Comparison of ENCODE assay signal across 1 cellular context in genomic region chr22:37259540-37260029, GRCh38.
TF ChIP-seq lines count a peak whose summit lies in the region.

No MANE protein-coding gene starts in this region.

TF ChIP-seq in K562, 482 proteins besides CTCF, POLR2A, EP300 and RAD21 (continued from another document and continues in another):
- TF ChIP-seq FUS (optimal IDR thresholded peaks at IDR 0.05; ENCODE audit: low read depth, low read length) (no peak), E2F1 (CRISPR knock-in tag; IDR thresholded peaks at IDR 0.05) (no peak), GTF2F1 (IDR thresholded peaks at IDR 0.05; ENCODE audit: low read depth, low read length) (no peak), LEF1 (IDR thresholded peaks at IDR 0.05) (no peak), PREB (CRISPR knock-in tag; IDR thresholded peaks at IDR 0.05) (no peak), USF2 (CRISPR knock-in tag; IDR thresholded peaks at IDR 0.05) (no peak), PCBP2 (IDR thresholded peaks at IDR 0.05; ENCODE audit: low read depth, low read length, poor library complexity, severe bottlenecking) (no peak), JUN (IDR thresholded peaks at IDR 0.05; ENCODE audit: borderline replicate concordance, low read depth, low read length) (no peak), JUN (CRISPR knock-in tag; IDR thresholded peaks at IDR 0.05; ENCODE audit: borderline replicate concordance) (no peak), PTRF (tag; IDR thresholded peaks at IDR 0.05) (no peak), MAFF (IDR thresholded peaks at IDR 0.05; ENCODE audit: low read length) (no peak), NFIX (CRISPR knock-in tag; IDR thresholded peaks at IDR 0.05; ENCODE audit: low read depth) (no peak), MTA3 (IDR thresholded peaks at IDR 0.05; ENCODE audit: borderline replicate concordance) (0 out of 2 replicates have a peak, but pooled peaks have one; percentile 32), TFAP4 (CRISPR knock-in tag; IDR thresholded peaks at IDR 0.05; ENCODE audit: borderline replicate concordance) (no peak), HDAC1 (IDR thresholded peaks at IDR 0.05) (peak in 1 of 2 experiments; percentile 35; a peak in 1 of 4 replicates), SETDB1 (IDR thresholded peaks at IDR 0.05; ENCODE audit: low read length) (no peak), ZNF133 (CRISPR knock-in tag; IDR thresholded peaks at IDR 0.05) (no peak), JUNB (CRISPR knock-in tag; conservative IDR thresholded peaks at IDR 0.05) (no peak), NBN (IDR thresholded peaks at IDR 0.05; ENCODE audit: low read depth) (no peak), MCM5 (IDR thresholded peaks at IDR 0.05; ENCODE audit: low read depth) (no peak), SRSF3 (IDR thresholded peaks at IDR 0.05; ENCODE audit: insufficient read depth, low read length) (no peak), ZKSCAN8 (CRISPR knock-in tag; IDR thresholded peaks at IDR 0.05) (no peak), THRB (CRISPR knock-in tag; conservative IDR thresholded peaks at IDR 0.05) (no peak), LCOR (CRISPR knock-in tag; IDR thresholded peaks at IDR 0.05) (no peak), SMARCE1 (IDR thresholded peaks at IDR 0.05) (0 out of 2 replicates have a peak, but pooled peaks have one; percentile 13), SUPT5H (IDR thresholded peaks at IDR 0.05) (no peak), U2AF2 (optimal IDR thresholded peaks at IDR 0.05; ENCODE audit: low read depth, low read length) (no peak), ZNF644 (tag; IDR thresholded peaks at IDR 0.05; ENCODE audit: low read depth) (no peak), E2F4 (CRISPR knock-in tag; IDR thresholded peaks at IDR 0.05; ENCODE audit: low read depth) (no peak), ZNF778 (CRISPR knock-in tag; IDR thresholded peaks at IDR 0.05) (no peak), RBM39 (optimal IDR thresholded peaks at IDR 0.05; ENCODE audit: low read depth, low read length) (no peak), BRF1 (IDR thresholded peaks at IDR 0.05; ENCODE audit: borderline replicate concordance, extremely low read depth, insufficient read length) (no peak), NR2C1 (IDR thresholded peaks at IDR 0.05) (no peak), NR2C1 (tag; IDR thresholded peaks at IDR 0.05) (no peak), BCOR (IDR thresholded peaks at IDR 0.05) (0 out of 2 replicates have a peak, but pooled peaks have one; percentile 27), HNRNPLL (IDR thresholded peaks at IDR 0.05; ENCODE audit: low read depth, low read length, poor library complexity, severe bottlenecking) (peak; percentile 42), TRIM24 (IDR thresholded peaks at IDR 0.05) (no peak), BRD4 (IDR thresholded peaks at IDR 0.05) (no peak), ADNP (tag; IDR thresholded peaks at IDR 0.05) (no peak), THAP12 (CRISPR knock-in tag; IDR thresholded peaks at IDR 0.05) (no peak), ZNF146 (CRISPR knock-in tag; IDR thresholded peaks at IDR 0.05; ENCODE audit: unreplicated experiment) (no peak), HNRNPK (IDR thresholded peaks at IDR 0.05; ENCODE audit: low read depth, low read length, poor library complexity, severe bottlenecking) (no peak), KAT2B (IDR thresholded peaks at IDR 0.05; ENCODE audit: low read depth, low read length) (no peak), NFXL1 (CRISPR knock-in tag; IDR thresholded peaks at IDR 0.05) (no peak), CBX8 (IDR thresholded peaks at IDR 0.05; ENCODE audit: borderline replicate concordance, extremely low read depth, low read depth, low read length, poor library complexity, severe bottlenecking) (no peak), SFPQ (IDR thresholded peaks at IDR 0.05; ENCODE audit: low read depth, low read length) (no peak), ZFP36 (IDR thresholded peaks at IDR 0.05; ENCODE audit: low read depth, low read length, partially characterized antibody) (no peak), HMBOX1 (IDR thresholded peaks at IDR 0.05) (no peak), ZNF707 (CRISPR knock-in tag; conservative IDR thresholded peaks at IDR 0.05) (no peak), FOXK1 (CRISPR knock-in tag; IDR thresholded peaks at IDR 0.05; ENCODE audit: borderline replicate concordance) (no peak), IRF9 (tag; IDR thresholded peaks at IDR 0.05) (no peak), ELF4 (CRISPR knock-in tag; IDR thresholded peaks at IDR 0.05) (no peak), ESRRB (CRISPR knock-in tag; IDR thresholded peaks at IDR 0.05; ENCODE audit: borderline replicate concordance) (no peak), PTBP1 (IDR thresholded peaks at IDR 0.05; ENCODE audit: low read depth, low read length) (no peak), ZNF507 (tag; conservative IDR thresholded peaks at IDR 0.05) (no peak), XRCC5 (IDR thresholded peaks at IDR 0.05; ENCODE audit: low read depth, low read length) (no peak; the same call in 1 of the 2 replicates), SAFB (IDR thresholded peaks at IDR 0.05; ENCODE audit: borderline replicate concordance, low read depth, low read length) (0 out of 2 replicates have a peak, but pooled peaks have one; percentile 30), NCOA4 (IDR thresholded peaks at IDR 0.05; ENCODE audit: partially characterized antibody) (no peak), MAZ (CRISPR knock-in tag; conservative IDR thresholded peaks at IDR 0.05 in 1 of 2, IDR thresholded peaks at IDR 0.05 in 1 of 2) (0 out of 4 replicates have a peak, but pooled peaks of 1 of the 2 experiments have one; percentile 26), TCF7 (IDR thresholded peaks at IDR 0.05; ENCODE audit: borderline replicate concordance) (no peak), FOXP1 (CRISPR knock-in tag; IDR thresholded peaks at IDR 0.05) (no peak), LARP7 (IDR thresholded peaks at IDR 0.05) (no peak), RCOR1 (IDR thresholded peaks at IDR 0.05; ENCODE audit: borderline replicate concordance in 1 of 2, low read depth in 2 of 2, low read length in 2 of 2) (peak in 1 of 2 experiments; percentile 14; a peak in 1 of 4 replicates)
